Comparison of ENCODE assay signal across 33 cellular contexts in the genomic region with DNA sequence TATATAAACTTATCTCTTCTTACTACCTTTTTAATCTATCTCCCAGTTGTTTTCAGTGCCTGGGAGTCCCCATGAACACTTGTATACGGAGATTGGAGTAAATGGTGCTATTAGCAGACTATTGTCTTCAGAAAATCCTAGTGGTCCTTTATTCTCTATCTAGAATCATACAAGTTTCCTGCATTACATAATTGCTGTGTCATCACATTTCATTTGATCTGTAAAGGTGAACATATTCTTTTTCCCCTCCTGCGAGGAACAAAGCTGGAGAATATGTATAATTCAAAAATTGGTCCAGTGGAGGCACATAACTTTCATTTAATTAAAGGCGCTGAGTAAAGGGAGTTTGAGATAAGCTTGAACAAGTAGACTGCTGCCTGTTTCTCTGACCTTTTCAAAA.
"Had no signal": no experiment of that assay in that cellular context is flagged by ENCODE, and none has a peak within 500 bp of the region (broad histone marks: within the 10 kb centered on the region; RNA-seq: fewer than 3 reads in every experiment).

No MANE protein-coding gene starts in this region.

- H3K4me3 Mint-ChIP-seq: activated CD4-positive, alpha-beta memory T cell treated with anti-CD3 and anti-CD28 coated beads, Interleukin-2, amount 10 ng/mL, durations not matched to agents 7 days and 5 days; activated CD4-positive, alpha-beta T cell treated with anti-CD3 and anti-CD28 coated beads, Interleukin-2, amount 10 ng/mL, durations not matched to agents 7 days and 5 days; activated naive CD4-positive, alpha-beta T cell treated with anti-CD3 and anti-CD28 coated beads, Interleukin-2, amount 10 ng/mL, durations not matched to agents 7 days and 5 days; activated naive CD8-positive, alpha-beta T cell treated with anti-CD3 and anti-CD28 coated beads, Interleukin-2, amount 10 ng/mL, durations not matched to agents 7 days and 5 days; activated T-helper 1 cell treated with anti-CD3 and anti-CD28 coated beads, Interleukin-12 subunit alpha, Interleukin-12 subunit beta, Interleukin-2, Interleukin-4 antibody, amounts not matched to agents 30 ng/mL and 10 ng/mL and 1 ng/mL, durations not matched to agents 14 hours and 24 hours and 36 hours; central memory CD8-positive, alpha-beta T cell; dendritic cell treated with granulocyte-macrophage colony-stimulating factor and Interleukin-4, amounts not matched to agents 40 ng/mL and 50 ng/mL, for 4 days; endodermal cell; T-cell; T-helper 1 cell treated with Interleukin-12 subunit alpha and Interleukin-12 subunit beta and Interleukin-4 antibody, amounts not matched to agents 30 μg/mL and 1 μg/mL, for 36 hours; T-helper 2 cell treated with Interferon-gamma antibody and Interleukin-4, amounts not matched to agents 5 μg/mL and 100 μg/mL, for 36 hours had no signal

- H3K27me3 Mint-ChIP-seq: activated CD4-positive, alpha-beta memory T cell treated with anti-CD3 and anti-CD28 coated beads, Interleukin-2, amount 10 ng/mL, durations not matched to agents 7 days and 5 days; activated CD4-positive, alpha-beta T cell treated with anti-CD3 and anti-CD28 coated beads, Interleukin-2, amount 10 ng/mL, durations not matched to agents 7 days and 5 days; activated naive CD4-positive, alpha-beta T cell treated with anti-CD3 and anti-CD28 coated beads, Interleukin-2, amount 10 ng/mL, durations not matched to agents 7 days and 5 days; central memory CD8-positive, alpha-beta T cell; dendritic cell treated with granulocyte-macrophage colony-stimulating factor and Interleukin-4, amounts not matched to agents 40 ng/mL and 50 ng/mL, for 4 days had no signal

- H3K27ac Mint-ChIP-seq: activated CD4-positive, alpha-beta memory T cell treated with anti-CD3 and anti-CD28 coated beads, Interleukin-2, amount 10 ng/mL, durations not matched to agents 7 days and 5 days; activated CD4-positive, alpha-beta T cell treated with anti-CD3 and anti-CD28 coated beads, Interleukin-2, amount 10 ng/mL, durations not matched to agents 7 days and 5 days; activated naive CD4-positive, alpha-beta T cell treated with anti-CD3 and anti-CD28 coated beads, Interleukin-2, amount 10 ng/mL, durations not matched to agents 7 days and 5 days; activated naive CD4-positive, alpha-beta T cell treated with anti-CD3 and anti-CD28 coated beads, Interleukin-2, amount 50 U/mL, for 72 hours; activated naive CD8-positive, alpha-beta T cell treated with anti-CD3 and anti-CD28 coated beads, Interleukin-2, amount 10 ng/mL, durations not matched to agents 7 days and 5 days; activated T-helper 1 cell treated with anti-CD3 and anti-CD28 coated beads, Interleukin-12 subunit alpha, Interleukin-12 subunit beta, Interleukin-2, Interleukin-4 antibody, amounts not matched to agents 30 ng/mL and 10 ng/mL and 1 ng/mL, durations not matched to agents 14 hours and 24 hours and 36 hours; activated T-helper 2 cell treated with anti-CD3 and anti-CD28 coated beads, Interferon-gamma antibody, Interleukin-2, Interleukin-4, amounts not matched to agents 10 μg/mL and 5 μg/mL and 100 μg/mL, durations not matched to agents 14 hours and 24 hours and 36 hours; dendritic cell treated with granulocyte-macrophage colony-stimulating factor and Interleukin-4, amounts not matched to agents 40 ng/mL and 50 ng/mL, for 4 days; endodermal cell; T-cell; T-helper 1 cell treated with Interleukin-12 subunit alpha and Interleukin-12 subunit beta and Interleukin-4 antibody, amounts not matched to agents 30 μg/mL and 1 μg/mL, for 36 hours; T-helper 2 cell treated with Interferon-gamma antibody and Interleukin-4, amounts not matched to agents 5 μg/mL and 100 μg/mL, for 36 hours had no signal

- H3K9me3 Mint-ChIP-seq: activated CD4-positive, alpha-beta memory T cell treated with anti-CD3 and anti-CD28 coated beads, Interleukin-2, amount 10 ng/mL, durations not matched to agents 7 days and 5 days; activated CD4-positive, alpha-beta T cell treated with anti-CD3 and anti-CD28 coated beads, Interleukin-2, amount 10 ng/mL, durations not matched to agents 7 days and 5 days; activated naive CD4-positive, alpha-beta T cell treated with anti-CD3 and anti-CD28 coated beads, Interleukin-2, amount 10 ng/mL, durations not matched to agents 7 days and 5 days; activated naive CD4-positive, alpha-beta T cell treated with anti-CD3 and anti-CD28 coated beads, Interleukin-2, amount 50 U/mL, for 72 hours; activated naive CD8-positive, alpha-beta T cell treated with anti-CD3 and anti-CD28 coated beads, Interleukin-2, amount 10 ng/mL, durations not matched to agents 7 days and 5 days; activated T-helper 1 cell treated with anti-CD3 and anti-CD28 coated beads, Interleukin-12 subunit alpha, Interleukin-12 subunit beta, Interleukin-2, Interleukin-4 antibody, amounts not matched to agents 30 ng/mL and 10 ng/mL and 1 ng/mL, durations not matched to agents 14 hours and 24 hours and 36 hours; activated T-helper 2 cell treated with anti-CD3 and anti-CD28 coated beads, Interferon-gamma antibody, Interleukin-2, Interleukin-4, amounts not matched to agents 10 μg/mL and 5 μg/mL and 100 μg/mL, durations not matched to agents 14 hours and 24 hours and 36 hours; central memory CD8-positive, alpha-beta T cell; dendritic cell treated with granulocyte-macrophage colony-stimulating factor and Interleukin-4, amounts not matched to agents 40 ng/mL and 50 ng/mL, for 4 days; endodermal cell; T-helper 1 cell treated with Interleukin-12 subunit alpha and Interleukin-12 subunit beta and Interleukin-4 antibody, amounts not matched to agents 30 μg/mL and 1 μg/mL, for 36 hours; T-helper 2 cell treated with Interferon-gamma antibody and Interleukin-4, amounts not matched to agents 5 μg/mL and 100 μg/mL, for 36 hours had no signal

- H3K9me3 ChIP-seq: ascending aorta had no signal

- H3K36me3 ChIP-seq: ascending aorta, brain microvascular endothelial cell, WERI-Rb-1 had no signal

- H3K4me1 Mint-ChIP-seq: activated CD4-positive, alpha-beta memory T cell treated with anti-CD3 and anti-CD28 coated beads, Interleukin-2, amount 10 ng/mL, durations not matched to agents 7 days and 5 days; activated CD4-positive, alpha-beta T cell treated with anti-CD3 and anti-CD28 coated beads, Interleukin-2, amount 10 ng/mL, durations not matched to agents 7 days and 5 days; activated naive CD4-positive, alpha-beta T cell treated with anti-CD3 and anti-CD28 coated beads, Interleukin-2, amount 10 ng/mL, durations not matched to agents 7 days and 5 days; activated naive CD8-positive, alpha-beta T cell treated with anti-CD3 and anti-CD28 coated beads, Interleukin-2, amount 10 ng/mL, durations not matched to agents 7 days and 5 days; central memory CD8-positive, alpha-beta T cell; T-cell had no signal

- H3K36me3 Mint-ChIP-seq: activated naive CD4-positive, alpha-beta T cell treated with anti-CD3 and anti-CD28 coated beads, Interleukin-2, amount 10 ng/mL, durations not matched to agents 7 days and 5 days; activated naive CD4-positive, alpha-beta T cell treated with anti-CD3 and anti-CD28 coated beads, Interleukin-2, amount 50 U/mL, for 72 hours; activated naive CD8-positive, alpha-beta T cell treated with anti-CD3 and anti-CD28 coated beads, Interleukin-2, amount 10 ng/mL, durations not matched to agents 7 days and 5 days; T-cell had no signal

- DNase-seq: activated CD4-positive, alpha-beta memory T cell treated with anti-CD3 and anti-CD28 coated beads, Interleukin-2, amount 10 ng/mL, durations not matched to agents 7 days and 5 days; activated CD4-positive, alpha-beta T cell treated with anti-CD3 and anti-CD28 coated beads for 1 hour; activated CD4-positive, alpha-beta T cell treated with anti-CD3 and anti-CD28 coated beads for 4 hours; activated CD4-positive, alpha-beta T cell treated with anti-CD3 and anti-CD28 coated beads, Interleukin-2, amount 10 ng/mL, durations not matched to agents 7 days and 5 days; activated CD4-positive, alpha-beta T cell treated with anti-CD3 and anti-CD28 coated beads, Interleukin-2, amount 50 U/mL, for 4 hours; activated CD8-positive, alpha-beta memory T cell treated with anti-CD3 and anti-CD28 coated beads for 24 hours; activated effector memory CD4-positive, alpha-beta T cell treated with anti-CD3 and anti-CD28 coated beads, Interleukin-2, amount 50 U/mL, for 16 hours; activated naive CD4-positive, alpha-beta T cell treated with anti-CD3 and anti-CD28 coated beads, Interleukin-2, amount 10 ng/mL, durations not matched to agents 7 days and 5 days; activated naive CD8-positive, alpha-beta T cell treated with anti-CD3 and anti-CD28 coated beads, Interleukin-2, amount 10 ng/mL, durations not matched to agents 7 days and 5 days; activated T-cell treated with anti-CD3 and anti-CD28 coated beads, Interleukin-2, amount 50 U/mL, for 1 hour; activated T-cell treated with anti-CD3 and anti-CD28 coated beads, Interleukin-2, amount 50 U/mL, for 48 hours; dorsolateral prefrontal cortex; effector memory CD4-positive, alpha-beta T cell; endodermal cell; foreskin fibroblast; head of caudate nucleus; SW 1271; T-cell; T1000; WERI-Rb-1 had no signal

- FAIRE-seq: bronchial epithelial cell, frontal cortex had no signal

- ATAC-seq: activated naive CD4-positive, alpha-beta T cell treated with anti-CD3 and anti-CD28 coated beads, Interleukin-2, amount 50 U/mL, for 72 hours; esophagus mucosa; T-cell had no signal

- H3K4me1 ChIP-seq: ascending aorta had no signal

- H3K4me3 ChIP-seq: ascending aorta, coronary artery, dorsolateral prefrontal cortex had no signal

- H3K27me3 ChIP-seq: ascending aorta, brain microvascular endothelial cell, dorsolateral prefrontal cortex had no signal

- H3K27ac ChIP-seq: ascending aorta, brain microvascular endothelial cell, coronary artery, dorsolateral prefrontal cortex, WERI-Rb-1 had no signal
